Comparison of ENCODE assay signal across 23 cellular contexts in the genomic region with DNA sequence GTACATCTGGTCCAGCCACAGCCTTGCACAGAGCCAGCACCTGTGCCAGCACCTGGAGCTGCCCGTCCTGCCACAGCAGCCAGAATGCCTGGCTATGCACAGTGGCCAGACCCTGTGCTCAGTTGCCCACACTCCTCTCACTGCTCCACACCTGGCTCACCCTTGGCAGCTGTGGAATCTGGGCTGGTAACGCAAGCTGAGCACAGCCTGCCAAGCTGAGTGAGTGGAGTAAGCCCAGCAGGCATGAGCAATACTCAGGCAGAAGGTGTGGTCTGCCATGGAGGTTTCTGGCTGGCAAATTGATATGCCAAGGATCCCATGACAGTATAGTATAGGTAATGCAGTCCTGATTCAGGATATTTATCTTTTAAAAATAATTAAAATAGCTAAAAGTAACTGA.
"Had no signal": no experiment of that assay in that cellular context is flagged by ENCODE, and none has a peak within 500 bp of the region (broad histone marks: within the 10 kb centered on the region; RNA-seq: fewer than 3 reads in every experiment).

No MANE protein-coding gene starts in this region.

- FAIRE-seq: islet of Langerhans had no signal

- H3K36me3 ChIP-seq: esophagus muscularis mucosa, upper lobe of left lung, WERI-Rb-1 had no signal

- H3K27me3 ChIP-seq: body of pancreas, esophagus muscularis mucosa, upper lobe of left lung had no signal

- DNase-seq: activated CD4-positive, alpha-beta T cell treated with anti-CD3 and anti-CD28 coated beads for 48 hours; activated CD4-positive, alpha-beta T cell treated with anti-CD3 and anti-CD28 coated beads, Interleukin-2, amount 50 U/mL, for 48 hours; activated CD8-positive, alpha-beta memory T cell treated with anti-CD3 and anti-CD28 coated beads for 24 hours; activated effector memory CD4-positive, alpha-beta T cell treated with Interleukin-2 at 50 U/mL for 16 hours; activated naive CD4-positive, alpha-beta T cell treated with Interleukin-2 at 50 U/mL for 16 hours; aorta; body of pancreas; effector memory CD8-positive, alpha-beta T cell; foreskin melanocyte; left cardiac atrium; midbrain; naive thymus-derived CD8-positive, alpha-beta T cell; nucleus accumbens; stimulated activated CD4-positive, alpha-beta T cell treated with anti-CD3 and anti-CD28 coated beads, Interleukin-2, amount 100 ng/mL, for 48 hours; T-helper 17 cell; T1000; WERI-Rb-1 had no signal

- H3K4me3 ChIP-seq: body of pancreas, coronary artery, esophagus muscularis mucosa, upper lobe of left lung had no signal

- ATAC-seq: activated CD4-positive, CD25-positive, alpha-beta regulatory T cell treated with anti-CD3 and anti-CD28 coated beads, Interleukin-2, amount 50 U/mL, for 24 hours; body of pancreas; effector memory CD8-positive, alpha-beta T cell; left cardiac atrium; naive thymus-derived CD8-positive, alpha-beta T cell; T-helper 17 cell had no signal

- H3K27ac ChIP-seq: body of pancreas, coronary artery, esophagus muscularis mucosa, parathyroid adenoma, upper lobe of left lung, WERI-Rb-1 had no signal

- H3K79me2 ChIP-seq: parathyroid adenoma had no signal

- H2AFZ ChIP-seq: parathyroid adenoma had no signal

- H3K9ac ChIP-seq: parathyroid adenoma had no signal

- H3K9me3 ChIP-seq: body of pancreas, esophagus muscularis mucosa had no signal

- H3K4me1 ChIP-seq: body of pancreas, parathyroid adenoma, upper lobe of left lung had no signal
